ENCODE assay signal across 23 cellular contexts in the genomic region with DNA sequence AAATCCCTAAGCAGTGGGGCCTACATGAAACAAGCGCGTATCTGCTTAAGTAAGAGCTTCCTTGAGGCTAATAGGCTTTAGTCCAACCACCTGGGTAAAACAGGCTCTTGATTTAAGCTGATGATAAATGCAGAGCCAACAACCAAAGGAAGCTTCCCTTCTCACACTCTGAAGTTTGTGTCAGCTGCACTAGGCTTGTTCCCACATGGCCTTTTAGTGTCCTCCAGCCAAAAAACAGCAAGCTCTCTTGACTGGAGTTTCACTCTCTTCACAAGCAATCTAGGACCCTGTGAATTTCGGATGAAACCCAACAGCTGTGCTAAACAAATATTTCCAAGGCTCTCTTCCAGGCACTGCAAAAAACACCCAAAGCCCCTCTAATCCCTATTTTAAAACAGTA.
DNase-seq lines count a peak whose midpoint lies in the region; TF ChIP-seq lines count a peak whose summit lies in the region.
"Had no signal": no experiment of that assay in that cellular context is flagged by ENCODE, and none has a peak within 500 bp of the region (broad histone marks: within the 10 kb centered on the region; RNA-seq: fewer than 3 reads in every experiment).

No MANE protein-coding gene starts in this region.

- WGBS in ovary, 3 donors, result 41 to 47% (median 44%) methylated on average over 3 of the region's 3 CpGs

- TF ChIP-seq EP300 in ovary (IDR thresholded peaks at IDR 0.05), result no peak

- no peak for TF ChIP-seq POLR2A in ovary (IDR thresholded peaks at IDR 0.05)

- peaks cover 12% of the 10 kb centered on the region for H3K9me3 ChIP-seq in left ventricle myocardium inferior (replicated peaks)
- H3K9me3 ChIP-seq in ovary, result no peaks in the 10 kb centered on the region
- H3K9me3 ChIP-seq: BE2C, SK-N-SH had no signal

- DNase-seq in NCI-H524 (lab: John Stamatoyannopoulos, UW), result peak; percentile 32 to 81
- DNase-seq in NCI-H82 treated with DMSO at 0.1 percent for 48 hours (lab: John Stamatoyannopoulos, UW; ENCODE audit: unreplicated experiment), result peak; percentile 74
- DNase-seq in left ventricle myocardium inferior, result no peak
- peak; percentile 22 for DNase-seq in myocyte (ENCODE audit: low read depth)
- DNase-seq in pons (ENCODE audit: low spot score), result no peak
- no peak for DNase-seq in activated CD4-positive, alpha-beta T cell treated with anti-CD3 and anti-CD28 coated beads for 4 hours
- DNase-seq in ovary, result no peak
- DNase-seq in NCI-H1048 (lab: John Stamatoyannopoulos, UW), result no peak
- DNase-seq: BE2C, DMS 273 treated with DMSO at 0.1 percent for 48 hours, DMS79 treated with DMSO at 0.1 percent for 48 hours, GM23248, H9, HFFc6, Karpas-422, MV-4-11, NCI-H1694, NCI-H2081 treated with DMSO at 0.1 percent for 48 hours, NCI-H748 treated with DMSO at 0.1 percent for 48 hours, OCI-M1, SHP77, SK-N-SH had no signal

- H3K36me3 ChIP-seq in left ventricle myocardium inferior, result no peaks in the 10 kb centered on the region
- H3K36me3 ChIP-seq in ovary, result no peaks in the 10 kb centered on the region
- H3K36me3 ChIP-seq: BE2C had no signal

- TF ChIP-seq CTCF in left ventricle myocardium inferior (IDR thresholded peaks at IDR 0.05; ENCODE audit: borderline replicate concordance) (no peak), ovary (IDR thresholded peaks at IDR 0.05) (no peak)

- H3K4me1 ChIP-seq in left ventricle myocardium inferior, result peaks cover 31% of the 10 kb centered on the region
- peaks cover 5% of the 10 kb centered on the region for H3K4me1 ChIP-seq in ovary (ENCODE audit: insufficient read depth)
- H3K4me1 ChIP-seq: BE2C had no signal

- no peak overlapping the region for H3K4me3 ChIP-seq in left ventricle myocardium inferior
- no peak overlapping the region for H3K4me3 ChIP-seq in ovary
- H3K4me3 ChIP-seq: GM12878, GM23248 had no signal

- H3K27ac ChIP-seq in left ventricle myocardium inferior (replicated peaks), result peak overlapping the region; percentile 47
- no peak overlapping the region for H3K27ac ChIP-seq in ovary
- H3K27ac ChIP-seq: GM23248 had no signal

- intact Hi-C loops in left ventricle myocardium inferior (cut with micrococcal nuclease) (no loop called here), ovary (cut with DNase I) (no loop called here)

- no peaks in the 10 kb centered on the region for H3K27me3 ChIP-seq in left ventricle myocardium inferior (ENCODE audit: low read depth)
- H3K27me3 ChIP-seq in ovary, result no peaks in the 10 kb centered on the region
- H3K27me3 ChIP-seq: BE2C had no signal

Comparison
In these comparisons a context has a peak if more than half of its experiments do, and no peak if none do; other contexts are left out.
1. DNase-seq: peak in NCI-H524 (2 of 2), NCI-H82 treated with DMSO at 0.1 percent for 48 hours (single experiment) and myocyte (single experiment); none in left ventricle myocardium inferior (single experiment), pons (single experiment), activated CD4-positive, alpha-beta T cell treated with anti-CD3 and anti-CD28 coated beads for 4 hours (0 of 2), ovary (0 of 5) and NCI-H1048 (single experiment).